In genomic region chr12:47863985-47864384, GRCh38 we compare ENCODE assay signal across 27 cellular contexts. TPM values are rescaled to one million over a fixed set of nuclear protein-coding genes. Genes with fewer than 3 reads are reported as not detected.
DNase-seq lines count a peak whose midpoint lies in the region; ATAC-seq, FAIRE-seq and TF ChIP-seq lines count a peak whose summit lies in the region.
"Had no signal": no experiment of that assay in that cellular context is flagged by ENCODE, and none has a peak within 500 bp of the region (broad histone marks: within the 10 kb centered on the region; RNA-seq: fewer than 3 reads in every experiment).

No MANE protein-coding gene starts in this region.

- H3K9ac ChIP-seq in BLaER1 treated with 17β-estradiol and CSF1 and Interleukin-3, amounts not matched to agents 10 nM and 100 nM, result no peak overlapping the region
- no peak overlapping the region for H3K9ac ChIP-seq in HepG2 (ENCODE audit: insufficient read depth, low read depth, low read length)

- peaks cover 55% of the 10 kb centered on the region for H3K4me1 Mint-ChIP-seq in T-helper 2 cell treated with Interferon-gamma antibody and Interleukin-4, amounts not matched to agents 5 μg/mL and 100 μg/mL, for 36 hours (ENCODE audit: low read depth)

- no peak overlapping the region for H3K27ac ChIP-seq in BLaER1 treated with 17β-estradiol and CSF1 and Interleukin-3, amounts not matched to agents 10 nM and 100 nM
- peak overlapping the region; percentile 47 for H3K27ac ChIP-seq in HepG2 (ENCODE audit: extremely low read length, insufficient read depth, low read length)
- H3K27ac ChIP-seq: HL-60, sigmoid colon, upper lobe of right lung had no signal

- no peak overlapping the region for H2AFZ ChIP-seq in HepG2 (ENCODE audit: low read length)

- ATAC-seq in HepG2 (peak; percentile 78), GM18502 (IDR thresholded peaks at IDR 0.05; ENCODE audit: poor library complexity, unreplicated experiment) (no peak)
- ATAC-seq: HCT116, Right ventricle myocardium inferior, upper lobe of right lung had no signal

- no peak for FAIRE-seq in bronchial epithelial cell (lab: Jason Lieb, UNC)
- FAIRE-seq in HepG2 (lab: Jason Lieb, UNC), result no peak
- FAIRE-seq: colon, islet of Langerhans had no signal

- no peaks in the 10 kb centered on the region for H3K79me2 ChIP-seq in HepG2 (ENCODE audit: insufficient read depth, low read length)

- TF ChIP-seq EP300 in HepG2 (IDR thresholded peaks at IDR 0.05; ENCODE audit: low read depth in 2 of 2, low read length in 2 of 2), result no peak
- TF ChIP-seq EP300 in HepG2 (CRISPR knock-in tag; IDR thresholded peaks at IDR 0.05; ENCODE audit: borderline replicate concordance), result no peak

- in situ Hi-C loops in HepG2 (cut with HindIII; ENCODE audit: extremely low pct_ligation_motif_present, low pct_unique_long_range_greater_than_20kb), result no loop called here

- peaks cover 59% of the 10 kb centered on the region for H3K36me3 Mint-ChIP-seq in T-helper 2 cell treated with Interferon-gamma antibody and Interleukin-4, amounts not matched to agents 5 μg/mL and 100 μg/mL, for 36 hours (ENCODE audit: low read depth)
- H3K36me3 Mint-ChIP-seq: CD4-positive, alpha-beta memory T cell had no signal

- TF ChIP-seq POLR2A in HepG2 (IDR thresholded peaks at IDR 0.05; ENCODE audit: insufficient read depth in 1 of 2, low read depth in 2 of 2, low read length in 2 of 2), result no peak

- H3K27me3 Mint-ChIP-seq in T-helper 2 cell treated with Interferon-gamma antibody and Interleukin-4, amounts not matched to agents 5 μg/mL and 100 μg/mL, for 36 hours (ENCODE audit: low read depth), result no peaks in the 10 kb centered on the region
- H3K27me3 Mint-ChIP-seq: activated B cell treated with CpG ODN at 0.5 μM for 24 hours; CD4-positive, alpha-beta memory T cell had no signal

- H3K27me3 ChIP-seq in BLaER1 treated with 17β-estradiol and CSF1 and Interleukin-3, amounts not matched to agents 10 nM and 100 nM, result no peaks in the 10 kb centered on the region
- H3K27me3 ChIP-seq in bronchial epithelial cell (ENCODE audit: control insufficient read depth, insufficient read depth, low read length), result no peaks in the 10 kb centered on the region
- no peaks in the 10 kb centered on the region for H3K27me3 ChIP-seq in HepG2 (ENCODE audit: control insufficient read depth in 1 of 2, insufficient read depth in 2 of 2, low read length in 2 of 2)
- H3K27me3 ChIP-seq: sigmoid colon, upper lobe of right lung had no signal

- H3K9me3 ChIP-seq in BLaER1 treated with 17β-estradiol and CSF1 and Interleukin-3, amounts not matched to agents 10 nM and 100 nM (replicated peaks in 1 of 11), result no peaks in the 10 kb centered on the region
- no peaks in the 10 kb centered on the region for H3K9me3 ChIP-seq in HepG2 (ENCODE audit: low read length)
- H3K9me3 ChIP-seq: sigmoid colon, upper lobe of right lung had no signal

- H3K36me3 ChIP-seq in BLaER1 treated with 17β-estradiol and CSF1 and Interleukin-3, amounts not matched to agents 10 nM and 100 nM, result peaks cover 0 to 56% (median 0%) of the 10 kb centered on the region in 11 experiments; a peak in 5 of 22 replicates
- H3K36me3 ChIP-seq in bronchial epithelial cell (ENCODE audit: control insufficient read depth, insufficient read depth, low read length), result peaks cover 5% of the 10 kb centered on the region
- no peaks in the 10 kb centered on the region for H3K36me3 ChIP-seq in HepG2 (replicated peaks in 1 of 2; ENCODE audit: control insufficient read depth in 1 of 2, insufficient read depth in 2 of 2, low read length in 2 of 2)
- H3K36me3 ChIP-seq: sigmoid colon had no signal

- H3K4me2 ChIP-seq in BLaER1 treated with 17β-estradiol and CSF1 and Interleukin-3, amounts not matched to agents 10 nM and 100 nM, result peak overlapping the region in 7 of 11 experiments; percentile 13 to 52 (median 40); a peak in 7 of 22 replicates
- H3K4me2 ChIP-seq in HepG2 (ENCODE audit: low read depth, low read length), result peak overlapping the region; percentile 30; the same call in 1 of the 2 replicates

- H4K20me1 ChIP-seq in BLaER1 treated with 17β-estradiol and CSF1 and Interleukin-3, amounts not matched to agents 10 nM and 100 nM, result 0 out of 22 replicates have a peak, but pooled peaks cover 0 to 6% (median 0%) of the 10 kb centered on the region in 11 experiments
- H4K20me1 ChIP-seq in HepG2 (ENCODE audit: insufficient read depth, low read length), result no peaks in the 10 kb centered on the region

- no peak for DNase-seq in T-helper 2 cell treated with Interferon-gamma antibody and Interleukin-4, amounts not matched to agents 5 μg/mL and 100 μg/mL, for 36 hours (ENCODE audit: low spot score)
- DNase-seq in T-helper 2 cell (no peak), bronchial epithelial cell (ENCODE audit: low read depth) (peak; percentile 66), HepG2 (ENCODE audit: low spot score) (peak; percentile 20), NCI-H2196 treated with DMSO at 0.1 percent for 48 hours (lab: John Stamatoyannopoulos, UW; ENCODE audit: unreplicated experiment) (no peak), NCI-H1048 (lab: John Stamatoyannopoulos, UW) (no peak)
- DNase-seq: 8988T; activated B cell treated with CpG ODN at 0.5 μM for 24 hours; amniotic stem cell; CD4-positive, alpha-beta memory T cell; DMS 273 treated with DMSO at 0.1 percent for 48 hours; effector memory CD4-positive, alpha-beta T cell; NCI-H1092 treated with DMSO at 0.1 percent for 48 hours; NCI-H187 treated with DMSO at 0.1 percent for 48 hours; NCI-H2227 treated with DMSO at 0.1 percent for 48 hours; NCI-H82; sigmoid colon; upper lobe of right lung had no signal

- BruUV-seq in HepG2 (replicated peaks; lab: Mats Ljungman, UMichigan), result no TSS peak

- H3K4me3 ChIP-seq in BLaER1 treated with 17β-estradiol and CSF1 and Interleukin-3, amounts not matched to agents 10 nM and 100 nM, result no peak overlapping the region
- H3K4me3 ChIP-seq in bronchial epithelial cell (ENCODE audit: low read depth, low read length) (no peak overlapping the region), HepG2 (replicated peaks in 1 of 3; ENCODE audit: insufficient read depth in 1 of 3, low read depth in 2 of 3, low read length in 3 of 3) (peak overlapping the region in 1 of 3 experiments; percentile 5; a peak in 1 of 6 replicates)
- H3K4me3 ChIP-seq: lung, sigmoid colon, upper lobe of right lung had no signal

- TF ChIP-seq CTCF in bronchial epithelial cell (IDR thresholded peaks at IDR 0.05; ENCODE audit: insufficient read depth, low read length, severe bottlenecking), result no peak
- TF ChIP-seq CTCF in HepG2 (CRISPR knock-in tag; IDR thresholded peaks at IDR 0.05), result no peak

- POLR2A ChIA-PET in HepG2 (lab: Yijun Ruan, JAX), result interaction anchor here (1.2 kb wide), 1 partner anchor 12 kb away, joined by 3 read pairs; no protein-coding TSS in a partner anchor

- CTCF ChIA-PET in HepG2 (lab: Yijun Ruan, JAX; ENCODE audit: low intra/inter-chr PET ratio, low total read pairs), result no interaction called here

- H3K4me3 Mint-ChIP-seq in T-helper 2 cell treated with Interferon-gamma antibody and Interleukin-4, amounts not matched to agents 5 μg/mL and 100 μg/mL, for 36 hours, result no peak overlapping the region
- H3K4me3 Mint-ChIP-seq: activated B cell treated with CpG ODN at 0.5 μM for 24 hours; CD4-positive, alpha-beta memory T cell had no signal

- intact Hi-C loops in HepG2 (cut with micrococcal nuclease; ENCODE audit: unreplicated experiment), result no loop called here

- 67% methylated on average over 6 of the region's 6 CpGs for WGBS in HepG2 (ENCODE audit: low lambda C conversion rate)

- H3K27ac Mint-ChIP-seq in T-helper 2 cell treated with Interferon-gamma antibody and Interleukin-4, amounts not matched to agents 5 μg/mL and 100 μg/mL, for 36 hours, result peak overlapping the region; percentile 41
- H3K27ac Mint-ChIP-seq: activated B cell treated with CpG ODN at 0.5 μM for 24 hours; CD4-positive, alpha-beta memory T cell; progenitor cell of endocrine pancreas had no signal

- no peaks in the 10 kb centered on the region for H3K9me3 Mint-ChIP-seq in T-helper 2 cell treated with Interferon-gamma antibody and Interleukin-4, amounts not matched to agents 5 μg/mL and 100 μg/mL, for 36 hours
- H3K9me3 Mint-ChIP-seq: activated B cell treated with CpG ODN at 0.5 μM for 24 hours; CD4-positive, alpha-beta memory T cell had no signal

- TF ChIP-seq RAD21 in HepG2 (CRISPR knock-in tag; IDR thresholded peaks at IDR 0.05), result no peak

- peaks cover 27 to 46% (median 36%) of the 10 kb centered on the region in 10 experiments for H3K4me1 ChIP-seq in BLaER1 treated with 17β-estradiol and CSF1 and Interleukin-3, amounts not matched to agents 10 nM and 100 nM
- H3K4me1 ChIP-seq in HepG2 (ENCODE audit: insufficient read depth, low read length), result peaks cover 38% of the 10 kb centered on the region

RNA-seq across cellular contexts. Expression of gene VDR, which starts 40.8 kb away (rescaled TPM):
- total RNA-seq in bronchial epithelial cell (3.2 and 3.4 TPM in 2 replicates), HepG2 (2016; rRNA removed; fragmentation: Illumina TruSeq; extraction: Trizol) (0.21 and 0.33 TPM in 2 replicates)
- total RNA-seq in HepG2 (2016; cell fraction: cytosol; rRNA removed; fragmentation: Illumina TruSeq; extraction: Trizol; ENCODE audit: low read depth), result 0.09 TPM in 1 of 2 replicates, not detected in the other
- 0.40 and 0.52 TPM in 2 replicates for total RNA-seq in HepG2 (2016; cell fraction: insoluble cytoplasmic fraction; rRNA removed; fragmentation: Illumina TruSeq; extraction: Trizol)
- 0.14 and 0.22 TPM in 2 replicates for total RNA-seq in HepG2 (2016; cell fraction: membrane; rRNA removed; fragmentation: Illumina TruSeq; extraction: Trizol)
- total RNA-seq in HepG2 (2016; cell fraction: nucleus; rRNA removed; fragmentation: Illumina TruSeq; extraction: Trizol), result 0.16 and 0.25 TPM in 2 replicates
- 0.08 and 0.13 TPM in 2 replicates for polyA plus RNA-seq in HepG2 (2011; rRNA removed)
- 0.04 and 0.09 TPM in 2 replicates for polyA plus RNA-seq in HepG2 (2011; cell fraction: cytosol; rRNA removed)
- 0.10 and 0.21 TPM in 2 replicates for polyA plus RNA-seq in HepG2 (2011; cell fraction: nucleus; rRNA removed)
- polyA plus RNA-seq in HepG2 (2012), result 0.08 and 0.35 TPM in 2 replicates
- polyA plus RNA-seq in HepG2 (2016; cell fraction: cytosol; fragmentation: Illumina TruSeq; extraction: Trizol; ENCODE audit: low read depth), result not detected in 2 replicates
- polyA plus RNA-seq in HepG2 (2016; cell fraction: insoluble cytoplasmic fraction; fragmentation: Illumina TruSeq; extraction: Trizol; ENCODE audit: low read depth), result 0.24 and 0.36 TPM in 2 replicates
- polyA plus RNA-seq in HepG2 (2016; cell fraction: membrane; fragmentation: Illumina TruSeq; extraction: Trizol; ENCODE audit: low read depth), result 0.03 and 0.12 TPM in 2 replicates
- polyA plus RNA-seq in HepG2 (2016; cell fraction: nucleus; fragmentation: Illumina TruSeq; extraction: Trizol; ENCODE audit: insufficient read depth, low read depth), result 0.48 and 0.64 TPM in 2 replicates
- polyA minus RNA-seq in HepG2 (2011; rRNA and poly(A)+ RNA removed; ENCODE audit: low replicate concordance), result 0.16 and 12.3 TPM in 2 replicates
- polyA minus RNA-seq in HepG2 (2011; cell fraction: cytosol; rRNA and poly(A)+ RNA removed), result not detected in 2 replicates
- polyA minus RNA-seq in HepG2 (2011; cell fraction: nucleus; rRNA and poly(A)+ RNA removed), result 0.13 and 0.25 TPM in 2 replicates

RNA-seq across cellular contexts. Expression of gene HDAC7, which starts 44.3 kb away (rescaled TPM):
- total RNA-seq in bronchial epithelial cell (7.1 and 9.0 TPM in 2 replicates), HepG2 (2016; rRNA removed; fragmentation: Illumina TruSeq; extraction: Trizol) (3.7 and 4.6 TPM in 2 replicates)
- 1.5 and 2.7 TPM in 2 replicates for total RNA-seq in HepG2 (2016; cell fraction: cytosol; rRNA removed; fragmentation: Illumina TruSeq; extraction: Trizol; ENCODE audit: low read depth)
- total RNA-seq in HepG2 (2016; cell fraction: insoluble cytoplasmic fraction; rRNA removed; fragmentation: Illumina TruSeq; extraction: Trizol), result 3.3 and 5.0 TPM in 2 replicates
- total RNA-seq in HepG2 (2016; cell fraction: membrane; rRNA removed; fragmentation: Illumina TruSeq; extraction: Trizol), result 4.5 and 5.3 TPM in 2 replicates
- total RNA-seq in HepG2 (2016; cell fraction: nucleus; rRNA removed; fragmentation: Illumina TruSeq; extraction: Trizol), result 5.2 and 5.6 TPM in 2 replicates
- polyA plus RNA-seq in HepG2 (2011; rRNA removed), result 8.5 and 10.8 TPM in 2 replicates
- polyA plus RNA-seq in HepG2 (2011; cell fraction: cytosol; rRNA removed), result 3.4 and 5.9 TPM in 2 replicates
- polyA plus RNA-seq in HepG2 (2011; cell fraction: nucleus; rRNA removed), result 44.6 and 61.9 TPM in 2 replicates
- 3.9 and 6.2 TPM in 2 replicates for polyA plus RNA-seq in HepG2 (2012)
- 1.6 and 1.8 TPM in 2 replicates for polyA plus RNA-seq in HepG2 (2016; cell fraction: cytosol; fragmentation: Illumina TruSeq; extraction: Trizol; ENCODE audit: low read depth)
- 7.3 and 8.0 TPM in 2 replicates for polyA plus RNA-seq in HepG2 (2016; cell fraction: insoluble cytoplasmic fraction; fragmentation: Illumina TruSeq; extraction: Trizol; ENCODE audit: low read depth)
- polyA plus RNA-seq in HepG2 (2016; cell fraction: membrane; fragmentation: Illumina TruSeq; extraction: Trizol; ENCODE audit: low read depth), result 5.0 and 6.0 TPM in 2 replicates
- 15.8 and 16.2 TPM in 2 replicates for polyA plus RNA-seq in HepG2 (2016; cell fraction: nucleus; fragmentation: Illumina TruSeq; extraction: Trizol; ENCODE audit: insufficient read depth, low read depth)
- 11.8 and 35.8 TPM in 2 replicates for polyA minus RNA-seq in HepG2 (2011; rRNA and poly(A)+ RNA removed; ENCODE audit: low replicate concordance)
- polyA minus RNA-seq in HepG2 (2011; cell fraction: cytosol; rRNA and poly(A)+ RNA removed), result 2.3 and 4.6 TPM in 2 replicates
- polyA minus RNA-seq in HepG2 (2011; cell fraction: nucleus; rRNA and poly(A)+ RNA removed), result 6.8 and 9.5 TPM in 2 replicates

Comparison
In these comparisons a context has a peak if more than half of its experiments do, and no peak if none do; other contexts are left out.
1. DNase-seq: peak in bronchial epithelial cell (single experiment) and HepG2 (single experiment); none in T-helper 2 cell treated with Interferon-gamma antibody and Interleukin-4, amounts not matched to agents 5 μg/mL and 100 μg/mL, for 36 hours (single experiment), T-helper 2 cell (0 of 5), NCI-H2196 treated with DMSO at 0.1 percent for 48 hours (single experiment) and NCI-H1048 (single experiment).